ENCODE assay signal across 16 cellular contexts in the genomic region with DNA sequence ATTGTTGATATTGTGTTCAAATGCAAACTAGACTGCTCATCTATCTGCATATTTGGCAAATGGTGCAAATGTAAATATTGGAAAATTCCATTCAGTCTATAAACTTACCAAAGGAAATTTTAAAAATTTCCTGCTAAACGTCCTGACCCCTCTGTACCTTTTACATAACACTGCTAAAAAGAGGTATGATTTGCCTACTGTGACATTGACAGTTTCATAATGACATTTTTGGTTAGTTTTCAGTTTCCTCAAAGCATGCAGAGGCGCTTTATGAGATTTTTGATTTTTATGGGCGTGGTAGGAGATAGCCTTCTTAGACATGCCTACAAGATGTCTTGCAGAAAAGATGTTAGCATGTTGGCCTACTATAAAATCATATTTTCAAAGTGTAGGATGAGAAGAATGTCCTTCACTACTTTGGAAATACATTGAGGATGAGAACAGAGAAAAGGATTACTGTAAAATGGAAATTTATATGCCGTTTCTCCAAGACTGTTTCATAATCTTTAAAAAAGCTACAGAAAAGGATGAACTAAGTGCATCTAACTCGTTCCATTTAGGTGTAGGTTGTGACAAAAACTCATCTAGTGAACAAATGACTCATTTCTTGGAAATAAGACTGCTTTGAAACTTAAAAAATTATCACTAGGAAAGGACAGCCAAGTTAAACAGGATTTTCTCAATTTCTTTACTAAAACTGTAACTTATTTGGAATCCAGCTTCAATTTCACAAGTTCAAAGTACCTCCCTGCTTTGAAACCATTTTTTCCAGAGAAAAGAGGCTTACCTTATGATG. TPM values are rescaled to one million over a fixed set of nuclear protein-coding genes. Genes with fewer than 3 reads are reported as not detected.
DNase-seq lines count a peak whose midpoint lies in the region; ATAC-seq and TF ChIP-seq lines count a peak whose summit lies in the region.
"Had no signal": no experiment of that assay in that cellular context is flagged by ENCODE, and none has a peak within 500 bp of the region (broad histone marks: within the 10 kb centered on the region; RNA-seq: fewer than 3 reads in every experiment).

No MANE protein-coding gene starts in this region.

- H3K27ac ChIP-seq in cardiac muscle cell = peak overlapping the region; percentile 86
- H3K27ac ChIP-seq in heart right ventricle = peak overlapping the region in 1 of 10 donors; percentile 17
- peak overlapping the region; percentile 9 for H3K27ac ChIP-seq in temporal lobe (ENCODE audit: low read depth, low read length)
- H3K27ac ChIP-seq: right lobe of liver, upper lobe of left lung had no signal

- no peak for TF ChIP-seq CTCF in cardiac muscle cell (IDR thresholded peaks at IDR 0.05; ENCODE audit: low read depth, low read length)
- no peak for TF ChIP-seq CTCF in heart right ventricle (IDR thresholded peaks at IDR 0.05)

- H3K36me3 ChIP-seq in cardiac muscle cell (no peaks in the 10 kb centered on the region), heart right ventricle (no peaks in the 10 kb centered on the region)
- H3K36me3 ChIP-seq: right lobe of liver, upper lobe of left lung had no signal

- intact Hi-C loops in heart right ventricle (cut with DNase I) = loop anchor here in 1 of 10 donors (10.0 kb wide), 1 partner anchor 86 kb away; no protein-coding TSS in a partner anchor

- H3K9me3 ChIP-seq in cardiac muscle cell (ENCODE audit: low read depth) (no peaks in the 10 kb centered on the region), heart right ventricle (no peaks in the 10 kb centered on the region)
- H3K9me3 ChIP-seq: right lobe of liver, upper lobe of left lung had no signal

- ATAC-seq in heart right ventricle (no peak), GM21825 (IDR thresholded peaks at IDR 0.05; ENCODE audit: unreplicated experiment) (peak; percentile 74), HG03565 (IDR thresholded peaks at IDR 0.05; ENCODE audit: unreplicated experiment) (peak; percentile 65)
- ATAC-seq: right lobe of liver had no signal

- WGBS in heart right ventricle, 2 donors = 80 to 85% methylated on average over 5 of the region's 5 CpGs

- H3K4me1 ChIP-seq in cardiac muscle cell (ENCODE audit: low read depth) (peaks cover 49% of the 10 kb centered on the region), heart right ventricle (peaks cover 15 to 51% (median 34%) of the 10 kb centered on the region in 9 donors)
- H3K4me1 ChIP-seq: right lobe of liver had no signal

- H3K27me3 ChIP-seq in cardiac muscle cell (no peaks in the 10 kb centered on the region), heart right ventricle (no peaks in the 10 kb centered on the region)
- H3K27me3 ChIP-seq: dorsolateral prefrontal cortex, right lobe of liver, upper lobe of left lung had no signal

- DNase-seq in cardiac muscle cell (ENCODE audit: low read depth in 1 of 2, low spot score in 1 of 2) (no peak), heart right ventricle (no peak), NCI-H774 (lab: John Stamatoyannopoulos, UW) (no peak), NCI-H2171 treated with DMSO at 0.1 percent for 48 hours (lab: John Stamatoyannopoulos, UW) (no peak)
- DNase-seq in stimulated activated CD4-positive, alpha-beta T cell treated with anti-CD3 and anti-CD28 coated beads, Interleukin-2, amount 100 ng/mL, for 48 hours = no peak
- DNase-seq: ACHN, dorsolateral prefrontal cortex, right lobe of liver, upper lobe of left lung had no signal

- H3K4me3 ChIP-seq in cardiac muscle cell (no peak overlapping the region), heart right ventricle (no peak overlapping the region)
- H3K4me3 ChIP-seq: dorsolateral prefrontal cortex, right lobe of liver, upper lobe of left lung had no signal

RNA-seq across cellular contexts. Expression of gene ISLR, which starts 14.5 kb away (rescaled TPM):
- total RNA-seq in cardiac muscle cell (1.6 and 4.1 TPM in 2 replicates), heart right ventricle (10 to 100 TPM in 9 of 10 donors, 1 to 10 TPM in 1; 9.1 to 19.7 (median 14.1) TPM), temporal lobe (12.0 TPM)
- polyA plus RNA-seq in cardiac muscle cell (0.25 and 0.44 TPM in 2 replicates), heart right ventricle (10 to 100 TPM in 1 of 2 donors, 1 to 10 TPM in 1; 8.8 to 12.2 TPM)
- total RNA-seq: activated CD8-positive, alpha-beta memory T cell treated with anti-CD3 and anti-CD28 coated beads for 36 hours had no signal
- polyA plus RNA-seq: keratinocyte had no signal

RNA-seq across cellular contexts. Expression of gene ISLR2, which starts 28.7 kb away (rescaled TPM):
- total RNA-seq in cardiac muscle cell (0.14 TPM in 1 of 2 replicates, not detected in the other), heart right ventricle (1 to 10 TPM; 1.2 to 8.7 (median 2.2) TPM), temporal lobe (176 TPM)
- polyA plus RNA-seq in cardiac muscle cell (0.14 TPM in 1 of 2 replicates, not detected in the other), heart right ventricle (1 to 10 TPM; 3.9 to 5.6 TPM)
- total RNA-seq: activated CD8-positive, alpha-beta memory T cell treated with anti-CD3 and anti-CD28 coated beads for 36 hours; fibroblast of villous mesenchyme; myocyte had no signal
- polyA plus RNA-seq: keratinocyte had no signal

RNA-seq across cellular contexts. Expression of gene STRA6, which starts 43.5 kb away (rescaled TPM):
- total RNA-seq in cardiac muscle cell (32.5 and 49.6 TPM in 2 replicates), heart right ventricle (under 1 TPM in 2 of 10 donors, not detected in 8; 0.13 to 0.21 TPM), temporal lobe (4.4 TPM)
- polyA plus RNA-seq in cardiac muscle cell (38.6 and 55.5 TPM in 2 replicates), heart right ventricle (under 1 TPM; 0.03 to 0.15 TPM)
- total RNA-seq: activated CD8-positive, alpha-beta memory T cell treated with anti-CD3 and anti-CD28 coated beads for 36 hours; myocyte had no signal
- polyA plus RNA-seq: keratinocyte had no signal

Comparison
In these comparisons a context has a peak if more than half of its experiments do, and no peak if none do; other contexts are left out.
1. ATAC-seq: peak in GM21825 (single experiment) and HG03565 (single experiment); none in heart right ventricle (0 of 8).
2. RNA of gene ISLR2, which starts 28.7 kb away (total RNA-seq): 176 TPM in temporal lobe (single experiment); 1.2 to 8.7 TPM in heart right ventricle and 0.14 TPM in cardiac muscle cell; every median in the first group is over 10 times any median in the second.